Comparison of ENCODE assay signal across 10 cellular contexts in the genomic region with DNA sequence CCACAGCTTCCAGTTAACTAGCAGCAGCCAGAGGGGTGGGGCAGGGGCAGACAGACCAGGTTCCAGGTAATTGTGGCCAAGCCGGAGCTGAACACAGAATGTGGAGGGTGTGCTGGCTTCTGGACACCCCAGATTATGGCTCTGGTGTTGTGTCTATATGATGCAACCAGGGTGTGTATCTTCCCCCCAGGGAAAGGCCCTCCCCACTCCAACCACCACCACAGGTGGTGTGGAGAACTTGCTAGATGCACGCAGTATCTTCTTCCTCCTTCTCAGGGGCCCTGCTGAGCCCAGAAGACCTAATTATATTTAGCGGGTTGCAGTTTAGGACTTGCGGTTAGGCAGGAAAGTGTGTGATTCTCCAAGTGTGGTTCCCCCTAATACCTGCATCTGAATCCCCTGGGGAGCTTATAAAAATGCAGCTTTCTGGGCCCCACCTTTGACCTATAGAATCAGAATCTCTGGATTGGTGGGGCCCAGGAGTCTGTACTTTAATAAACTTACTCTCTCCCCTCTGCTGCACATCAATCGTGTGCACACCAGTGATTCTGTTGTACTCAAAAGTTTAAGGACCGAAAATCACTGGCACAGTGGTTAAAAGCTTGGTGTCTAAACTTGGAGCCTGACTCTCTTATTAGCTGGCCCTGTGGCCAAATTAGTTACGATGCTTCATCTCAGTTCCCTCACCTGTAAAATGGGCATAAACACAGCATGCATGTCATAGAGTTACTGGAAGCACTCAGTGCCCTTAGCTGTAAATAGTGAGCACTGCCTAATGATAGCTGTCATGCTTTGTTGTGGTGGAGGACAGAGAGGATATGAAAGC.
DNase-seq lines count a peak whose midpoint lies in the region; ATAC-seq and TF ChIP-seq lines count a peak whose summit lies in the region.
"Had no signal": no experiment of that assay in that cellular context is flagged by ENCODE, and none has a peak within 500 bp of the region (broad histone marks: within the 10 kb centered on the region; RNA-seq: fewer than 3 reads in every experiment).

No MANE protein-coding gene starts in this region.

- H3K4me3 ChIP-seq in adrenal gland = no peak overlapping the region

- WGBS in adrenal gland, 4 donors = 82 to 96% (median 90%) methylated on average over 6 to 7 of the region's 7 CpGs

- no peaks in the 10 kb centered on the region for H3K27me3 Mint-ChIP-seq in WTC11 (ENCODE audit: low read depth)

- no peak overlapping the region for H3K27ac Mint-ChIP-seq in WTC11

- ATAC-seq in GM19468 (IDR thresholded peaks at IDR 0.05; ENCODE audit: extremely low read depth, unreplicated experiment) (peak; percentile 79), HG03135 (IDR thresholded peaks at IDR 0.05; ENCODE audit: unreplicated experiment) (peak; percentile 95), WTC11 (no peak)
- ATAC-seq: right cardiac atrium had no signal

- H3K36me3 Mint-ChIP-seq in WTC11 = no peaks in the 10 kb centered on the region

- POLR2A ChIA-PET in WTC11 (lab: Charles Lee) = no interaction called here

- H3K27me3 ChIP-seq in adrenal gland = no peaks in the 10 kb centered on the region

- DNase-seq in GM10266 (ENCODE audit: extremely low spot score) (peak; percentile 69), SIG-M5 (lab: John Stamatoyannopoulos, UW) (peak; percentile 32), NCI-H2196 treated with DMSO at 0.1 percent for 48 hours (lab: John Stamatoyannopoulos, UW; ENCODE audit: unreplicated experiment) (no peak), adrenal gland (no peak), WTC11 (ENCODE audit: low spot score) (no peak)
- DNase-seq in activated naive CD4-positive, alpha-beta T cell treated with anti-CD3 and anti-CD28 coated beads, Interleukin-2, amount 50 U/mL, for 16 hours = no peak
- DNase-seq: right cardiac atrium had no signal

- H3K36me3 ChIP-seq in adrenal gland (replicated peaks in 1 of 2) = no peaks in the 10 kb centered on the region

- no peak for TF ChIP-seq POLR2A in adrenal gland (IDR thresholded peaks at IDR 0.05)

- H3K27ac ChIP-seq in adrenal gland = no peak overlapping the region
- H3K27ac ChIP-seq: C4-2B had no signal

- no peaks in the 10 kb centered on the region for H3K9me3 ChIP-seq in adrenal gland (replicated peaks in 1 of 3)

- H3K9me3 Mint-ChIP-seq in WTC11 = peaks cover 4% of the 10 kb centered on the region

- CTCF ChIA-PET in WTC11 (lab: Charles Lee) = no interaction called here

- H3K4me3 Mint-ChIP-seq in WTC11 = no peak overlapping the region

- no peaks in the 10 kb centered on the region for H3K4me1 ChIP-seq in adrenal gland (replicated peaks in 1 of 2)

- peaks cover 17% of the 10 kb centered on the region for H3K4me1 Mint-ChIP-seq in WTC11

- no peak for TF ChIP-seq CTCF in GM10266 (IDR thresholded peaks at IDR 0.05; ENCODE audit: control insufficient read depth, insufficient read depth, low read depth, missing control alignments)
- no peak for TF ChIP-seq CTCF in adrenal gland (IDR thresholded peaks at IDR 0.05)
- no peak for TF ChIP-seq CTCF in WTC11 (IDR thresholded peaks at IDR 0.05)

- intact Hi-C loops in adrenal gland (cut with DNase I) = no loop called here

TF ChIP-seq in WTC11, 78 proteins besides CTCF, POLR2A, EP300 and RAD21 (continues in another document):
- TF ChIP-seq ZNF423 (CRISPR knock-in tag; IDR thresholded peaks at IDR 0.05) (no peak), FOXP1 (CRISPR knock-in tag; IDR thresholded peaks at IDR 0.05; ENCODE audit: borderline replicate concordance) (no peak), NR1H2 (CRISPR knock-in tag; IDR thresholded peaks at IDR 0.05) (no peak), SOX15 (CRISPR knock-in tag; IDR thresholded peaks at IDR 0.05) (no peak), EMX1 (CRISPR knock-in tag; IDR thresholded peaks at IDR 0.05) (no peak)
- TF ChIP-seq, protein P1, sequence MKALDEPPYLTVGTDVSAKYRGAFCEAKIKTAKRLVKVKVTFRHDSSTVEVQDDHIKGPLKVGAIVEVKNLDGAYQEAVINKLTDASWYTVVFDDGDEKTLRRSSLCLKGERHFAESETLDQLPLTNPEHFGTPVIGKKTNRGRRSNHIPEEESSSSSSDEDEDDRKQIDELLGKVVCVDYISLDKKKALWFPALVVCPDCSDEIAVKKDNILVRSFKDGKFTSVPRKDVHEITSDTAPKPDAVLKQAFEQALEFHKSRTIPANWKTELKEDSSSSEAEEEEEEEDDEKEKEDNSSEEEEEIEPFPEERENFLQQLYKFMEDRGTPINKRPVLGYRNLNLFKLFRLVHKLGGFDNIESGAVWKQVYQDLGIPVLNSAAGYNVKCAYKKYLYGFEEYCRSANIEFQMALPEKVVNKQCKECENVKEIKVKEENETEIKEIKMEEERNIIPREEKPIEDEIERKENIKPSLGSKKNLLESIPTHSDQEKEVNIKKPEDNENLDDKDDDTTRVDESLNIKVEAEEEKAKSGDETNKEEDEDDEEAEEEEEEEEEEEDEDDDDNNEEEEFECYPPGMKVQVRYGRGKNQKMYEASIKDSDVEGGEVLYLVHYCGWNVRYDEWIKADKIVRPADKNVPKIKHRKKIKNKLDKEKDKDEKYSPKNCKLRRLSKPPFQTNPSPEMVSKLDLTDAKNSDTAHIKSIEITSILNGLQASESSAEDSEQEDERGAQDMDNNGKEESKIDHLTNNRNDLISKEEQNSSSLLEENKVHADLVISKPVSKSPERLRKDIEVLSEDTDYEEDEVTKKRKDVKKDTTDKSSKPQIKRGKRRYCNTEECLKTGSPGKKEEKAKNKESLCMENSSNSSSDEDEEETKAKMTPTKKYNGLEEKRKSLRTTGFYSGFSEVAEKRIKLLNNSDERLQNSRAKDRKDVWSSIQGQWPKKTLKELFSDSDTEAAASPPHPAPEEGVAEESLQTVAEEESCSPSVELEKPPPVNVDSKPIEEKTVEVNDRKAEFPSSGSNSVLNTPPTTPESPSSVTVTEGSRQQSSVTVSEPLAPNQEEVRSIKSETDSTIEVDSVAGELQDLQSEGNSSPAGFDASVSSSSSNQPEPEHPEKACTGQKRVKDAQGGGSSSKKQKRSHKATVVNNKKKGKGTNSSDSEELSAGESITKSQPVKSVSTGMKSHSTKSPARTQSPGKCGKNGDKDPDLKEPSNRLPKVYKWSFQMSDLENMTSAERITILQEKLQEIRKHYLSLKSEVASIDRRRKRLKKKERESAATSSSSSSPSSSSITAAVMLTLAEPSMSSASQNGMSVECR (CRISPR knock-in tag; IDR thresholded peaks at IDR 0.05; ENCODE audit: borderline replicate concordance) = no peak
- TF ChIP-seq, protein P2, sequence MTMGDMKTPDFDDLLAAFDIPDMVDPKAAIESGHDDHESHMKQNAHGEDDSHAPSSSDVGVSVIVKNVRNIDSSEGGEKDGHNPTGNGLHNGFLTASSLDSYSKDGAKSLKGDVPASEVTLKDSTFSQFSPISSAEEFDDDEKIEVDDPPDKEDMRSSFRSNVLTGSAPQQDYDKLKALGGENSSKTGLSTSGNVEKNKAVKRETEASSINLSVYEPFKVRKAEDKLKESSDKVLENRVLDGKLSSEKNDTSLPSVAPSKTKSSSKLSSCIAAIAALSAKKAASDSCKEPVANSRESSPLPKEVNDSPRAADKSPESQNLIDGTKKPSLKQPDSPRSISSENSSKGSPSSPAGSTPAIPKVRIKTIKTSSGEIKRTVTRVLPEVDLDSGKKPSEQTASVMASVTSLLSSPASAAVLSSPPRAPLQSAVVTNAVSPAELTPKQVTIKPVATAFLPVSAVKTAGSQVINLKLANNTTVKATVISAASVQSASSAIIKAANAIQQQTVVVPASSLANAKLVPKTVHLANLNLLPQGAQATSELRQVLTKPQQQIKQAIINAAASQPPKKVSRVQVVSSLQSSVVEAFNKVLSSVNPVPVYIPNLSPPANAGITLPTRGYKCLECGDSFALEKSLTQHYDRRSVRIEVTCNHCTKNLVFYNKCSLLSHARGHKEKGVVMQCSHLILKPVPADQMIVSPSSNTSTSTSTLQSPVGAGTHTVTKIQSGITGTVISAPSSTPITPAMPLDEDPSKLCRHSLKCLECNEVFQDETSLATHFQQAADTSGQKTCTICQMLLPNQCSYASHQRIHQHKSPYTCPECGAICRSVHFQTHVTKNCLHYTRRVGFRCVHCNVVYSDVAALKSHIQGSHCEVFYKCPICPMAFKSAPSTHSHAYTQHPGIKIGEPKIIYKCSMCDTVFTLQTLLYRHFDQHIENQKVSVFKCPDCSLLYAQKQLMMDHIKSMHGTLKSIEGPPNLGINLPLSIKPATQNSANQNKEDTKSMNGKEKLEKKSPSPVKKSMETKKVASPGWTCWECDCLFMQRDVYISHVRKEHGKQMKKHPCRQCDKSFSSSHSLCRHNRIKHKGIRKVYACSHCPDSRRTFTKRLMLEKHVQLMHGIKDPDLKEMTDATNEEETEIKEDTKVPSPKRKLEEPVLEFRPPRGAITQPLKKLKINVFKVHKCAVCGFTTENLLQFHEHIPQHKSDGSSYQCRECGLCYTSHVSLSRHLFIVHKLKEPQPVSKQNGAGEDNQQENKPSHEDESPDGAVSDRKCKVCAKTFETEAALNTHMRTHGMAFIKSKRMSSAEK (CRISPR knock-in tag; IDR thresholded peaks at IDR 0.05; ENCODE audit: borderline replicate concordance) = no peak
- TF ChIP-seq, protein P3, sequence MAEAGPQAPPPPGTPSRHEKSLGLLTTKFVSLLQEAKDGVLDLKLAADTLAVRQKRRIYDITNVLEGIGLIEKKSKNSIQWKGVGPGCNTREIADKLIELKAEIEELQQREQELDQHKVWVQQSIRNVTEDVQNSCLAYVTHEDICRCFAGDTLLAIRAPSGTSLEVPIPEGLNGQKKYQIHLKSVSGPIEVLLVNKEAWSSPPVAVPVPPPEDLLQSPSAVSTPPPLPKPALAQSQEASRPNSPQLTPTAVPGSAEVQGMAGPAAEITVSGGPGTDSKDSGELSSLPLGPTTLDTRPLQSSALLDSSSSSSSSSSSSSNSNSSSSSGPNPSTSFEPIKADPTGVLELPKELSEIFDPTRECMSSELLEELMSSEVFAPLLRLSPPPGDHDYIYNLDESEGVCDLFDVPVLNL (CRISPR knock-in tag; IDR thresholded peaks at IDR 0.05; ENCODE audit: borderline replicate concordance, low read depth) = no peak
- TF ChIP-seq, protein P4, sequence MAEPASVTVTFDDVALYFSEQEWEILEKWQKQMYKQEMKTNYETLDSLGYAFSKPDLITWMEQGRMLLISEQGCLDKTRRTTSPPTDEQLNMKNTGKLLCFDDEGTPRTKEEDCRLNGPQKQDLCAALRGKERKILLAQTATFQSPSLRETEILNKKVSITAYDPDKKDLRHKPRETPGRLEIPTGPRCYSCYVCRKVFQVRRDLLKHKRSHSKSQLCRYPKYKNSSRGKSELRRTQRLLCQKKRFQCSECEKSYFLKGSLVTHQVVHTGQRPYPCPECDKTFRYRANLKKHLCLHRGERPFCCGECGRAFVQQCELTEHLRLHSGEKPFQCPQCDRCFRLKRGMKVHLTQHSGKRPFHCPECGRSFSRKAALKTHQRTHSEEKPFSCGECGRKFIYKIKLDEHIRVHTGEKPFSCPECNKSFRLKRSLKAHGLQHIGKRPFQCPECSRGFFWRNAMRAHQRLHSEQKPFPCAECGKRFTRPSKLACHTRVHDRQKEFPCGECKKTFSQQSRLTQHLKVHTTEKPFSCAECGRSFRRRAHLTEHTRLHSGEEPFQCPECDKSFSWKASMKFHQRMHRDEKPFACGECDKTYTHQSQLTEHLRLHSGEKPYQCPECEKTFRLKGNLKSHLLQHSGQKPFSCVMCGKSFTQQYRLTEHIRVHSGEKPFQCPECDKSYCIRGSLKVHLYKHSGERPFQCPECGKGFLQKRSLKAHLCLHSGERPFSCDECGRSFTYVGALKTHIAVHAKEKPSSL (CRISPR knock-in tag; conservative IDR thresholded peaks at IDR 0.05) = no peak

Comparison
In these comparisons a context has a peak if more than half of its experiments do, and no peak if none do; other contexts are left out.
1. DNase-seq: peak in GM10266 (single experiment) and SIG-M5 (single experiment); none in NCI-H2196 treated with DMSO at 0.1 percent for 48 hours (single experiment), adrenal gland (0 of 7), WTC11 (single experiment) and activated naive CD4-positive, alpha-beta T cell treated with anti-CD3 and anti-CD28 coated beads, Interleukin-2, amount 50 U/mL, for 16 hours (single experiment).